18 cellular contexts compared by ENCODE assay signal in the genomic region with DNA sequence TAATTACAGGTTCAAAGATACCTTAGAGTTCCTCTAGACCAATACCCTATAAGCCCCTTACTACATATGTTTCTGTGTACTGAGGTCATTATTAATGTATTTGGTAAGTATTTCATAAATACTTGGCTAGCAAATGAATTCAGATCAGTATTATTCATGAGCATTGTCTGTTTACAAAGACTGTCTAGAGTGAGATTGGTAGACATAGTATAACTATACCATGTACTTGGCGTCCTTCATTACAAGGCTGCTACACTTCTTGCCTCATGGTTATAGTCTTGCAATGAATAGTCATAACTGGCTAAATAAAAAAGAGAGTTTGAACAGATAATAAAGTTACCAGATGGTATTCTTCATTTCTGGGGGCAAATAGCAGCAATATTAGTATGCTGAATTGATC. TPM values are rescaled to one million over a fixed set of nuclear protein-coding genes. Genes with fewer than 3 reads are reported as not detected.
DNase-seq lines count a peak whose midpoint lies in the region; ATAC-seq lines count a peak whose summit lies in the region.
"Had no signal": no experiment of that assay in that cellular context is flagged by ENCODE, and none has a peak within 500 bp of the region (broad histone marks: within the 10 kb centered on the region; RNA-seq: fewer than 3 reads in every experiment).

No MANE protein-coding gene starts in this region.

- no peaks in the 10 kb centered on the region for H3K27me3 Mint-ChIP-seq in activated T-cell treated with anti-CD3 and anti-CD28 coated beads, Interleukin-2, amount 50 U/mL, for 72 hours (ENCODE audit: low read depth)
- H3K27me3 Mint-ChIP-seq: CD4-positive, alpha-beta T cell; CD8-positive, alpha-beta memory T cell had no signal

- peaks cover 20% of the 10 kb centered on the region for H3K4me1 Mint-ChIP-seq in activated T-cell treated with anti-CD3 and anti-CD28 coated beads, Interleukin-2, amount 50 U/mL, for 72 hours (ENCODE audit: low read depth)

- no peak overlapping the region for H3K4me3 Mint-ChIP-seq in activated T-cell treated with anti-CD3 and anti-CD28 coated beads, Interleukin-2, amount 50 U/mL, for 72 hours
- H3K4me3 Mint-ChIP-seq: CD14-positive monocyte; CD4-positive, alpha-beta T cell had no signal

- in situ Hi-C loops in ACHN (cut with HindIII; ENCODE audit: low pct_ligation_motif_present, low pct_unique_long_range_greater_than_20kb, low sequenced_read_pairs) = no loop called here

- no peak for ATAC-seq in activated T-cell treated with anti-CD3 and anti-CD28 coated beads, Interleukin-2, amount 50 U/mL, for 72 hours (replicated peaks in 1 of 2)

- no peak for DNase-seq in activated T-cell treated with anti-CD3 and anti-CD28 coated beads, Interleukin-2, amount 50 U/mL, for 72 hours
- DNase-seq in activated T-cell treated with anti-CD3 and anti-CD28 coated beads for 4 hours (no peak), amniotic epithelial cell (ENCODE audit: low read depth) (peak; percentile 51), fibroblast of gingiva (ENCODE audit: low read depth) (peak; percentile 20), iris pigment epithelial cell (ENCODE audit: low read depth) (peak; percentile 83), ACHN (no peak), epidermal melanocyte (ENCODE audit: insufficient read length, low spot score) (no peak), NCI-H1105 (lab: John Stamatoyannopoulos, UW) (no peak)
- DNase-seq: AML-193; BE2C; Calu3; CD4-positive, alpha-beta T cell; CD8-positive, alpha-beta memory T cell; COR-L47; DMS53; DND-41; GOT3 had no signal

- H3K27ac Mint-ChIP-seq in activated T-cell treated with anti-CD3 and anti-CD28 coated beads, Interleukin-2, amount 50 U/mL, for 72 hours = peak overlapping the region; percentile 60
- H3K27ac Mint-ChIP-seq: CD14-positive monocyte; CD4-positive, alpha-beta T cell had no signal

- H3K36me3 Mint-ChIP-seq in activated T-cell treated with anti-CD3 and anti-CD28 coated beads, Interleukin-2, amount 50 U/mL, for 72 hours (ENCODE audit: insufficient read depth in 2 of 2) = peaks cover 4 to 9% of the 10 kb centered on the region in 2 donors

- H3K9me3 Mint-ChIP-seq in activated T-cell treated with anti-CD3 and anti-CD28 coated beads, Interleukin-2, amount 50 U/mL, for 72 hours = no peaks in the 10 kb centered on the region
- H3K9me3 Mint-ChIP-seq: CD4-positive, alpha-beta T cell; CD8-positive, alpha-beta memory T cell had no signal

RNA-seq across cellular contexts. Expression of a gene that starts 12.1 kb away (rescaled TPM):
- total RNA-seq in activated T-cell treated with anti-CD3 and anti-CD28 coated beads, Interleukin-2, amount 50 U/mL, for 72 hours = 10 to 100 TPM; 20.5 to 21.3 TPM

RNA-seq across cellular contexts. Expression of a gene that starts 12.3 kb away (rescaled TPM):
- 1 to 10 TPM; 4.4 to 10.0 TPM for total RNA-seq in activated T-cell treated with anti-CD3 and anti-CD28 coated beads, Interleukin-2, amount 50 U/mL, for 72 hours

RNA-seq across cellular contexts. Expression of a gene that starts 39.6 kb away (rescaled TPM):
- total RNA-seq in activated T-cell treated with anti-CD3 and anti-CD28 coated beads, Interleukin-2, amount 50 U/mL, for 72 hours = 100 to 1,000 TPM in 1 of 2 donors, 10 to 100 TPM in 1; 98.9 to 145 TPM

Comparison
In these comparisons a context has a peak if more than half of its experiments do, and no peak if none do; other contexts are left out.
1. DNase-seq: peak in amniotic epithelial cell (single experiment), fibroblast of gingiva (single experiment) and iris pigment epithelial cell (single experiment); none in activated T-cell treated with anti-CD3 and anti-CD28 coated beads, Interleukin-2, amount 50 U/mL, for 72 hours (0 of 2), activated T-cell treated with anti-CD3 and anti-CD28 coated beads for 4 hours (single experiment), ACHN (single experiment), epidermal melanocyte (single experiment) and NCI-H1105 (single experiment).